In the genomic region with DNA sequence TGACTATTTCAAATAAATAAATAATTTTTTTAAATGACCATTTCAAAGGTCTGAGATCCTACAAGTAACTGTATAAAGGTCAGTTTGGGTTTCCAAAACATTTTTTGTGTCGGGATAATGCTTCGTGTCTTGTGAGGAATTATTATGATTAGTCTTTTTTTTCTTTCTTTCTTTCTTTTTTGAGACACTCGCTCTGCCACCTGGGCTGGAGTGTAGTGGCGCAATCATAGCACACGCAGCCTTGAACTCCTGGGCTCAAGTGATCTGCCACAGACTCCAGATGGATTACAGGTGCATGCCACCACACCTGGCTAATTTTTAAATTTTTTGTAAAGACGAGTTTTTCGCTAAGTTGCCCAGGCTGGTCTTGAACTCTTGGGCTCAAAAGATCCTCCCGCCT, we compare ENCODE assay signal across 1 cellular context.
TF ChIP-seq lines count a peak whose summit lies in the region.

No MANE protein-coding gene starts in this region.

TF ChIP-seq in K562, 482 proteins besides CTCF, POLR2A, EP300 and RAD21 (continued from another document):
- TF ChIP-seq AFF4 (CRISPR knock-in tag; IDR thresholded peaks at IDR 0.05) = 0 out of 2 replicates have a peak, but pooled peaks have one; percentile 20
- peak; percentile 49 for TF ChIP-seq CBFA2T3 (IDR thresholded peaks at IDR 0.05)
- TF ChIP-seq KAT7 (CRISPR knock-in tag; IDR thresholded peaks at IDR 0.05; ENCODE audit: borderline replicate concordance) = peak; percentile 67; the same call in 1 of the 2 replicates
- TF ChIP-seq ZBTB40 (IDR thresholded peaks at IDR 0.05) = 0 out of 2 replicates have a peak, but pooled peaks have one; percentile 26
- no peak for TF ChIP-seq ZBTB40 (CRISPR knock-in tag; IDR thresholded peaks at IDR 0.05)
- peak in 1 of 2 experiments; percentile 35; a peak in 1 of 4 replicates for TF ChIP-seq MAZ (CRISPR knock-in tag; conservative IDR thresholded peaks at IDR 0.05 in 1 of 2, IDR thresholded peaks at IDR 0.05 in 1 of 2)
- peak; percentile 76 for TF ChIP-seq CEBPB (tag; IDR thresholded peaks at IDR 0.05)
- no peak for TF ChIP-seq ZNF407 (IDR thresholded peaks at IDR 0.05; ENCODE audit: low read depth)
- TF ChIP-seq, protein P1, sequence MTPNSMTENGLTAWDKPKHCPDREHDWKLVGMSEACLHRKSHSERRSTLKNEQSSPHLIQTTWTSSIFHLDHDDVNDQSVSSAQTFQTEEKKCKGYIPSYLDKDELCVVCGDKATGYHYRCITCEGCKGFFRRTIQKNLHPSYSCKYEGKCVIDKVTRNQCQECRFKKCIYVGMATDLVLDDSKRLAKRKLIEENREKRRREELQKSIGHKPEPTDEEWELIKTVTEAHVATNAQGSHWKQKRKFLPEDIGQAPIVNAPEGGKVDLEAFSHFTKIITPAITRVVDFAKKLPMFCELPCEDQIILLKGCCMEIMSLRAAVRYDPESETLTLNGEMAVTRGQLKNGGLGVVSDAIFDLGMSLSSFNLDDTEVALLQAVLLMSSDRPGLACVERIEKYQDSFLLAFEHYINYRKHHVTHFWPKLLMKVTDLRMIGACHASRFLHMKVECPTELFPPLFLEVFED (CRISPR knock-in tag; conservative IDR thresholded peaks at IDR 0.05) = peak; percentile 53; the same call in 1 of the 2 replicates
- TF ChIP-seq DMBX1 (CRISPR knock-in tag; IDR thresholded peaks at IDR 0.05; ENCODE audit: borderline replicate concordance) = 0 out of 2 replicates have a peak, but pooled peaks have one; percentile 33
- TF ChIP-seq, protein P2, sequence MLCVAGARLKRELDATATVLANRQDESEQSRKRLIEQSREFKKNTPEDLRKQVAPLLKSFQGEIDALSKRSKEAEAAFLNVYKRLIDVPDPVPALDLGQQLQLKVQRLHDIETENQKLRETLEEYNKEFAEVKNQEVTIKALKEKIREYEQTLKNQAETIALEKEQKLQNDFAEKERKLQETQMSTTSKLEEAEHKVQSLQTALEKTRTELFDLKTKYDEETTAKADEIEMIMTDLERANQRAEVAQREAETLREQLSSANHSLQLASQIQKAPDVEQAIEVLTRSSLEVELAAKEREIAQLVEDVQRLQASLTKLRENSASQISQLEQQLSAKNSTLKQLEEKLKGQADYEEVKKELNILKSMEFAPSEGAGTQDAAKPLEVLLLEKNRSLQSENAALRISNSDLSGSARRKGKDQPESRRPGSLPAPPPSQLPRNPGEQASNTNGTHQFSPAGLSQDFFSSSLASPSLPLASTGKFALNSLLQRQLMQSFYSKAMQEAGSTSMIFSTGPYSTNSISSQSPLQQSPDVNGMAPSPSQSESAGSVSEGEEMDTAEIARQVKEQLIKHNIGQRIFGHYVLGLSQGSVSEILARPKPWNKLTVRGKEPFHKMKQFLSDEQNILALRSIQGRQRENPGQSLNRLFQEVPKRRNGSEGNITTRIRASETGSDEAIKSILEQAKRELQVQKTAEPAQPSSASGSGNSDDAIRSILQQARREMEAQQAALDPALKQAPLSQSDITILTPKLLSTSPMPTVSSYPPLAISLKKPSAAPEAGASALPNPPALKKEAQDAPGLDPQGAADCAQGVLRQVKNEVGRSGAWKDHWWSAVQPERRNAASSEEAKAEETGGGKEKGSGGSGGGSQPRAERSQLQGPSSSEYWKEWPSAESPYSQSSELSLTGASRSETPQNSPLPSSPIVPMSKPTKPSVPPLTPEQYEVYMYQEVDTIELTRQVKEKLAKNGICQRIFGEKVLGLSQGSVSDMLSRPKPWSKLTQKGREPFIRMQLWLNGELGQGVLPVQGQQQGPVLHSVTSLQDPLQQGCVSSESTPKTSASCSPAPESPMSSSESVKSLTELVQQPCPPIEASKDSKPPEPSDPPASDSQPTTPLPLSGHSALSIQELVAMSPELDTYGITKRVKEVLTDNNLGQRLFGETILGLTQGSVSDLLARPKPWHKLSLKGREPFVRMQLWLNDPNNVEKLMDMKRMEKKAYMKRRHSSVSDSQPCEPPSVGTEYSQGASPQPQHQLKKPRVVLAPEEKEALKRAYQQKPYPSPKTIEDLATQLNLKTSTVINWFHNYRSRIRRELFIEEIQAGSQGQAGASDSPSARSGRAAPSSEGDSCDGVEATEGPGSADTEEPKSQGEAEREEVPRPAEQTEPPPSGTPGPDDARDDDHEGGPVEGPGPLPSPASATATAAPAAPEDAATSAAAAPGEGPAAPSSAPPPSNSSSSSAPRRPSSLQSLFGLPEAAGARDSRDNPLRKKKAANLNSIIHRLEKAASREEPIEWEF (CRISPR knock-in tag; IDR thresholded peaks at IDR 0.05) = 0 out of 2 replicates have a peak, but pooled peaks have one; percentile 1
